In the genomic region with DNA sequence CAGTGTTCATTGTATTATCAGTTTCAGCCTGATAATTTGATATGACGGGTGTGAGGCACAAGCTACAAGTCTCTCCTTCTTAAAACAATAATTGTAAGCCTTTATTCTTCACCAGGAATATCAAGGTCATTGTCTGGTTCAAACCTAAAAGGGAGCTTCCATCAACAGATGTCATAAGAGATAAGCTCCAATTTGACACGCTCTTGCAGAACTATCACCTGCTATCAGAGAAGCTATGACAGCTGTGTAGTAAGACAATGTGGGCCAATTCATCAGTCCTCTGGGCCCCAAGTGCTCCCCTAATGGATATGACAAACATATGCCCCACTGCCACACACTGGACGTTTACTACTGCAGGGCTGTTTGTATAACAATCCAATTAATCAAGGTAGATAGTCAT, we compare ENCODE assay signal across 22 cellular contexts.
"Had no signal": no experiment of that assay in that cellular context is flagged by ENCODE, and none has a peak within 500 bp of the region (broad histone marks: within the 10 kb centered on the region; RNA-seq: fewer than 3 reads in every experiment).

No MANE protein-coding gene starts in this region.

- H3K4me3 ChIP-seq: coronary artery, heart right ventricle, mucosa of descending colon, pancreas, prostate gland, right lobe of liver, spleen, testis, tibial nerve, upper lobe of right lung, vagina had no signal

- DNase-seq: effector CD4-positive, alpha-beta T cell; heart right ventricle; hypothalamus; mammary epithelial cell; mucosa of descending colon; naive thymus-derived CD8-positive, alpha-beta T cell; occipital lobe; pancreas; right lobe of liver; spleen; stimulated activated CD4-positive, alpha-beta T cell treated with anti-CD3 and anti-CD28 coated beads, Interleukin-15, amount 100 ng/mL, for 24 hours; stimulated activated CD4-positive, alpha-beta T cell treated with anti-CD3 and anti-CD28 coated beads, Interleukin-1b, Interleukin-23, amount 100 ng/mL, for 48 hours; stimulated activated CD4-positive, alpha-beta T cell treated with anti-CD3 and anti-CD28 coated beads, Interleukin-4, amount 100 ng/mL, for 24 hours; stimulated activated naive B cell treated with anti-CD40 and anti-IgM and Interleukin-4, amounts not matched to agents 10 μg/mL and 1 μg/mL and 100 μg/mL, for 72 hours; stimulated activated naive CD8-positive, alpha-beta T cell treated with anti-CD3 and anti-CD28 coated beads, Interleukin-15, amount 100 ng/mL, for 72 hours; testis; upper lobe of right lung had no signal

- H3K4me1 ChIP-seq: heart right ventricle, pancreas, prostate gland, spleen, testis, tibial nerve, upper lobe of right lung, vagina had no signal

- H3K9me3 ChIP-seq: mucosa of descending colon, pancreas, prostate gland, right lobe of liver, spleen, testis, tibial nerve, upper lobe of right lung, vagina had no signal

- H3K36me3 ChIP-seq: heart right ventricle, pancreas, prostate gland, right lobe of liver, spleen, tibial nerve, upper lobe of right lung, vagina had no signal

- ATAC-seq: heart right ventricle; left lobe of liver; mucosa of descending colon; naive thymus-derived CD8-positive, alpha-beta T cell; pancreas; right lobe of liver; stimulated activated naive B cell treated with anti-CD40 and anti-IgM and Interleukin-4, amounts not matched to agents 10 μg/mL and 1 μg/mL and 100 μg/mL, for 72 hours; stimulated activated naive CD8-positive, alpha-beta T cell treated with anti-CD3 and anti-CD28 coated beads, Interleukin-15, amount 100 ng/mL, for 72 hours; upper lobe of right lung had no signal

- H3K27me3 ChIP-seq: heart right ventricle, pancreas, right lobe of liver, spleen, testis, tibial nerve, upper lobe of right lung, vagina had no signal

- H3K27ac ChIP-seq: coronary artery, heart right ventricle, pancreas, prostate gland, right lobe of liver, spleen, testis, tibial nerve, upper lobe of right lung, vagina had no signal
